In genomic region chr2:45038861-45039260, GRCh38 we compare ENCODE assay signal across 4 cellular contexts. TPM values are rescaled to one million over a fixed set of nuclear protein-coding genes. Genes with fewer than 3 reads are reported as not detected.
"Had no signal": no experiment of that assay in that cellular context is flagged by ENCODE, and none has a peak within 500 bp of the region (broad histone marks: within the 10 kb centered on the region; RNA-seq: fewer than 3 reads in every experiment).

No MANE protein-coding gene starts in this region.

RNA-seq across cellular contexts. Expression of gene SIX2, which starts 29.6 kb away (rescaled TPM):
- total RNA-seq: OCI-LY7, Peyer's patch, SK-MEL-5, T-cell had no signal
